In the genomic region with DNA sequence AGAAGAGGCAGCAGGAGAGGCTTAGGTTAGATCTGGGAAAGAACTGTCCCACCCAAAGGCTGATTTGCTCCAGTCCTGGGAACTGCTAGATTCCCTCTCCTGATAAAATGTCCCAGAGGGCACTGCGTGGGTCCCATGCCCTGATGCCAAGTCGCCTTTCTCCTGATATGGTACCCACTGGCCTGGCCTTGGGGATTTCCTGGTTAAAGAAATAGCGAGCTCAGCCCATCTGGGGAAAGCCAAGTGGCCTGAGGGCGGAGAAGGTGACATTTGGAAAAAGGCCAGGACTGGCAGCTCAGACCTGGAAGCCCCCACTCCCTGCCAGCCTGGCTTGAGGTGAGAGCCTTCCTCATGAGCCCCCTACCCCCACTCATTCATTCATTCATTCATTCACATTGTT, we compare ENCODE assay signal across 8 cellular contexts.
A peak's percentile ranks its signal among the peaks of the same experiment; 100 is the strongest.
DNase-seq lines count a peak whose midpoint lies in the region; ATAC-seq, FAIRE-seq and TF ChIP-seq lines count a peak whose summit lies in the region.
"Not testable (repeated sequence)": the region's sequence is repeated elsewhere in the genome, so short reads cannot be mapped to it uniquely, and the experiment has no call there.

No MANE protein-coding gene starts in this region.

- not testable (repeated sequence) for H3K79me1 ChIP-seq in mesendoderm (ENCODE audit: low read length)

- H4K8ac ChIP-seq in mesendoderm (ENCODE audit: low read depth, low read length) = not testable (repeated sequence)

- not testable (repeated sequence) for H3K27me3 Mint-ChIP-seq in activated CD4-positive, alpha-beta T cell treated with anti-CD3 and anti-CD28 coated beads, Interleukin-2, amount 10 ng/mL, durations not matched to agents 24 days and 14 days

- H3K27me3 ChIP-seq in Panc1 (ENCODE audit: control insufficient read depth, insufficient read depth, low read length); bronchial epithelial cell (ENCODE audit: control insufficient read depth, insufficient read depth, low read length); hepatocyte; mesendoderm (ENCODE audit: insufficient read depth, low read length, poor library complexity): not testable (repeated sequence)

- not testable (repeated sequence) for H3K9me2 ChIP-seq in hepatocyte (replicated peaks; ENCODE audit: insufficient read depth)

- not testable (repeated sequence) for H2BK15ac ChIP-seq in mesendoderm (replicated peaks; ENCODE audit: low read depth)

- POLR2A ChIA-PET in Panc1 (lab: Charles Lee) = not testable (repeated sequence)

- H4K20me1 ChIP-seq in hepatocyte (ENCODE audit: insufficient read depth, poor library complexity, severe bottlenecking) = not testable (repeated sequence)

- H2BK120ac ChIP-seq in mesendoderm (ENCODE audit: low read depth, low read length) = not testable (repeated sequence)

- H3K4me3 ChIP-seq in GM12865 (ENCODE audit: low read depth, low read length); Panc1 (ENCODE audit: low read depth in 2 of 2, low read length in 2 of 2); bronchial epithelial cell (ENCODE audit: low read depth, low read length); hepatocyte; mesendoderm (ENCODE audit: low read length): not testable (repeated sequence)

- not testable (repeated sequence) for H3K4me1 ChIP-seq in Panc1 (ENCODE audit: control insufficient read depth, insufficient read depth, low read length); hepatocyte (ENCODE audit: insufficient read depth); mesendoderm (ENCODE audit: control insufficient read depth, low read depth, low read length)

- CTCF ChIA-PET in Panc1 (lab: Charles Lee) = not testable (repeated sequence)

- intact Hi-C loops in Panc1 (cut with micrococcal nuclease; ENCODE audit: unreplicated experiment); activated CD4-positive, alpha-beta T cell treated with anti-CD3 and anti-CD28 coated beads, Interleukin-2, amount 10 ng/mL, durations not matched to agents 24 days and 14 days (cut with micrococcal nuclease); sciatic nerve (cut with DNase I): not testable (repeated sequence)

- H3K4me3 Mint-ChIP-seq in activated CD4-positive, alpha-beta T cell treated with anti-CD3 and anti-CD28 coated beads, Interleukin-2, amount 10 ng/mL, durations not matched to agents 24 days and 14 days = not testable (repeated sequence)

- not testable (repeated sequence) for H3K36me3 ChIP-seq in Panc1 (ENCODE audit: control insufficient read depth, insufficient read depth, low read length); bronchial epithelial cell (ENCODE audit: control insufficient read depth, insufficient read depth, low read length); hepatocyte (replicated peaks; ENCODE audit: insufficient read depth, low read depth); mesendoderm (ENCODE audit: control insufficient read depth, insufficient read depth, low read length)

- not testable (repeated sequence) for H3K9me3 Mint-ChIP-seq in activated CD4-positive, alpha-beta T cell treated with anti-CD3 and anti-CD28 coated beads, Interleukin-2, amount 10 ng/mL, durations not matched to agents 24 days and 14 days

- not testable (repeated sequence) for FAIRE-seq in bronchial epithelial cell (lab: Jason Lieb, UNC)

- H3K56ac ChIP-seq in mesendoderm (ENCODE audit: low read length) = not testable (repeated sequence)

- BruUV-seq in Panc1 (replicated peaks; lab: Mats Ljungman, UMichigan) = not testable (repeated sequence)

- not testable (repeated sequence) for H4K5ac ChIP-seq in mesendoderm (ENCODE audit: low read length)

- not testable (repeated sequence) for H3K9ac ChIP-seq in mesendoderm (ENCODE audit: low read length)

- not testable (repeated sequence) for H3K27ac ChIP-seq in Panc1 (ENCODE audit: low read length); hepatocyte; mesendoderm (ENCODE audit: low read depth, low read length)

- not testable (repeated sequence) for H3K4me1 Mint-ChIP-seq in activated CD4-positive, alpha-beta T cell treated with anti-CD3 and anti-CD28 coated beads, Interleukin-2, amount 10 ng/mL, durations not matched to agents 24 days and 14 days

- not testable (repeated sequence) for TF ChIP-seq CTCF in GM12865 (IDR thresholded peaks at IDR 0.05; ENCODE audit: insufficient read depth, low read depth, low read length, missing control alignments); Panc1 (IDR thresholded peaks at IDR 0.05); bronchial epithelial cell (IDR thresholded peaks at IDR 0.05; ENCODE audit: insufficient read depth, low read length, severe bottlenecking); hepatocyte (IDR thresholded peaks at IDR 0.05; ENCODE audit: poor library complexity)

- DNase-seq in A172 (ENCODE audit: low spot score) = peak; percentile 5
- DNase-seq in GM12865 (ENCODE audit: low read depth) = peak; percentile 44
- DNase-seq in Panc1 (ENCODE audit: low read depth, low spot score) = not testable (repeated sequence)
- DNase-seq in activated CD4-positive, alpha-beta T cell treated with anti-CD3 and anti-CD28 coated beads, Interleukin-2, amount 10 ng/mL, durations not matched to agents 24 days and 14 days = peak; percentile 54
- DNase-seq in bronchial epithelial cell (ENCODE audit: low read depth) = peak; percentile 10
- DNase-seq in hepatocyte (ENCODE audit: low spot score) = peak; percentile 3
- peak; percentile 7 for DNase-seq in mesendoderm
- peak; percentile 59 for DNase-seq in sciatic nerve (ENCODE audit: low spot score)

- not testable (repeated sequence) for H3K4me2 ChIP-seq in hepatocyte; mesendoderm (ENCODE audit: low read length)

- not testable (repeated sequence) for H2AK5ac ChIP-seq in mesendoderm (ENCODE audit: low read length)

- H3K18ac ChIP-seq in mesendoderm (ENCODE audit: low read length) = not testable (repeated sequence)

- H3K4ac ChIP-seq in mesendoderm (ENCODE audit: low read depth, low read length) = not testable (repeated sequence)

- not testable (repeated sequence) for H3K27ac Mint-ChIP-seq in activated CD4-positive, alpha-beta T cell treated with anti-CD3 and anti-CD28 coated beads, Interleukin-2, amount 10 ng/mL, durations not matched to agents 24 days and 14 days

- H2AFZ ChIP-seq in hepatocyte = not testable (repeated sequence)

- ATAC-seq in Panc1 = peak; percentile 24; the same call in 1 of the 2 replicates
- ATAC-seq in sciatic nerve = not testable (repeated sequence)

- H3K36me3 Mint-ChIP-seq in activated CD4-positive, alpha-beta T cell treated with anti-CD3 and anti-CD28 coated beads, Interleukin-2, amount 10 ng/mL, durations not matched to agents 24 days and 14 days (ENCODE audit: low read depth) = not testable (repeated sequence)

- H3K79me2 ChIP-seq in hepatocyte; mesendoderm (ENCODE audit: control insufficient read depth, insufficient read depth, low read length): not testable (repeated sequence)

- H3K9me3 ChIP-seq in Panc1 (ENCODE audit: control insufficient read depth, insufficient read depth, low read depth, low read length); hepatocyte (ENCODE audit: low read depth): not testable (repeated sequence)

- H2BK5ac ChIP-seq in mesendoderm (ENCODE audit: low read length) = not testable (repeated sequence)

- H3K23ac ChIP-seq in mesendoderm (ENCODE audit: low read length) = not testable (repeated sequence)

- in situ Hi-C loops in Panc1 (cut with HindIII; ENCODE audit: low pct_unique_long_range_greater_than_20kb, low sequenced_read_pairs) = not testable (repeated sequence)

- 82% methylated on average over 4 of the region's 4 CpGs for WGBS in hepatocyte (ENCODE audit: low lambda C conversion rate, missing lambda C conversion rate)
- no CpG with 5 or more reads among the region's 4 CpGs for WGBS in mesendoderm (ENCODE audit: extremely low coverage, insufficient coverage, low lambda C conversion rate)
